In genomic region chr2:8681786-8682692, GRCh38 we compare ENCODE assay signal across 8 cellular contexts. TPM values are rescaled to one million over a fixed set of nuclear protein-coding genes. Genes with fewer than 3 reads are reported as not detected.
DNase-seq lines count a peak whose midpoint lies in the region; ATAC-seq and TF ChIP-seq lines count a peak whose summit lies in the region.

TSS of gene ID2 (plus strand) at chr2:8682056. CDS start at chr2:8682166, 110 bp downstream.

- peak within 1 kb of the TSS; percentile 62 for H2AFZ ChIP-seq in neuronal stem cell (ENCODE audit: low read length)

- H3K27ac Mint-ChIP-seq in activated naive CD4-positive, alpha-beta T cell treated with anti-CD3 and anti-CD28 coated beads for 36 hours = peak within 1 kb of the TSS; percentile 91

- peak; percentile 100 for DNase-seq in GM06990 (ENCODE audit: extremely low read depth, insufficient read length)
- DNase-seq in NCI-H1048 (lab: John Stamatoyannopoulos, UW) = peak; percentile 87
- DNase-seq in SK-N-MC (ENCODE audit: low read depth, low spot score) = no peak
- DNase-seq in activated naive CD4-positive, alpha-beta T cell treated with anti-CD3 and anti-CD28 coated beads for 36 hours = peak; percentile 98
- peak; percentile 98 for DNase-seq in foreskin melanocyte
- peak; percentile 98 for DNase-seq in neuronal stem cell (ENCODE audit: low spot score)

- no peak within 1 kb of the TSS for H3K4ac ChIP-seq in neuronal stem cell (ENCODE audit: low read length)

- H3K9me3 ChIP-seq in SK-N-MC (ENCODE audit: low read depth, low read length) = no peaks in the 10 kb centered on the region
- no peaks in the 10 kb centered on the region for H3K9me3 ChIP-seq in neuronal stem cell (replicated peaks in 1 of 2; ENCODE audit: control insufficient read depth in 2 of 2, insufficient read depth in 1 of 2, low read depth in 1 of 2, low read length in 2 of 2)
- H3K9me3 ChIP-seq in subcutaneous abdominal adipose tissue (ENCODE audit: control insufficient read depth in 5 of 5, low read length in 5 of 5) = no peaks in the 10 kb centered on the region

- peak within 1 kb of the TSS; percentile 73 for H3K4me3 ChIP-seq in GM06990 (replicated peaks; ENCODE audit: low read depth, low read length)
- H3K4me3 ChIP-seq in SK-N-MC = peak within 1 kb of the TSS; percentile 92
- peak within 1 kb of the TSS; percentile 66 to 88 for H3K4me3 ChIP-seq in neuronal stem cell (ENCODE audit: low read length in 2 of 2)
- peak within 1 kb of the TSS; percentile 97 to 99 (median 98) for H3K4me3 ChIP-seq in subcutaneous abdominal adipose tissue (ENCODE audit: low read depth in 1 of 5, low read length in 5 of 5)

- H3K79me1 ChIP-seq in neuronal stem cell (ENCODE audit: low read depth, low read length) = peaks cover 2% of the 10 kb centered on the region

- H4K8ac ChIP-seq in neuronal stem cell (ENCODE audit: low read depth, low read length) = no peak within 1 kb of the TSS

- peak; percentile 6 for TF ChIP-seq CTCF in GM06990 (IDR thresholded peaks at IDR 0.05; ENCODE audit: insufficient read depth, low read length, poor library complexity, severe bottlenecking)

- ATAC-seq in HG02571 (IDR thresholded peaks at IDR 0.05; ENCODE audit: unreplicated experiment) = peak; percentile 63

- H2BK120ac ChIP-seq in neuronal stem cell (ENCODE audit: low read depth, low read length) = no peak within 1 kb of the TSS

- H2BK5ac ChIP-seq in neuronal stem cell (ENCODE audit: low read length) = no peak within 1 kb of the TSS

- peaks cover 31% of the 10 kb centered on the region for H3K4me1 Mint-ChIP-seq in activated naive CD4-positive, alpha-beta T cell treated with anti-CD3 and anti-CD28 coated beads for 36 hours (ENCODE audit: low read depth)

- H2BK15ac ChIP-seq in neuronal stem cell (ENCODE audit: low read length) = peak within 1 kb of the TSS; percentile 32

- H4K91ac ChIP-seq in neuronal stem cell (ENCODE audit: low read depth, low read length, poor library complexity) = no peak within 1 kb of the TSS

- peak within 1 kb of the TSS; percentile 98 for H3K9ac ChIP-seq in SK-N-MC (ENCODE audit: insufficient read length)
- peak within 1 kb of the TSS; percentile 98 for H3K9ac ChIP-seq in neuronal stem cell (ENCODE audit: low read depth, low read length, poor library complexity)
- peak within 1 kb of the TSS; percentile 70 to 91 (median 87) for H3K9ac ChIP-seq in subcutaneous abdominal adipose tissue (ENCODE audit: low read length in 5 of 5)

- H3K27me3 Mint-ChIP-seq in activated naive CD4-positive, alpha-beta T cell treated with anti-CD3 and anti-CD28 coated beads for 36 hours (ENCODE audit: low read depth) = peaks cover 18% of the 10 kb centered on the region

- peak within 1 kb of the TSS; percentile 92 for H3K18ac ChIP-seq in neuronal stem cell (ENCODE audit: low read length)

- WGBS in neuronal stem cell (ENCODE audit: extremely low coverage in 2 of 2, insufficient read length in 2 of 2, insufficient replicate concordance in 1 of 2), 2 donors = no CpG with 5 or more reads among the region's 70 CpGs

- no peak within 1 kb of the TSS for H2AK5ac ChIP-seq in neuronal stem cell (ENCODE audit: low read depth, low read length)

- peak within 1 kb of the TSS; percentile 96 for H3K4me3 Mint-ChIP-seq in activated naive CD4-positive, alpha-beta T cell treated with anti-CD3 and anti-CD28 coated beads for 36 hours

- no peak within 1 kb of the TSS for H3K14ac ChIP-seq in neuronal stem cell (ENCODE audit: low read length)

- H3K36me3 ChIP-seq in GM06990 (ENCODE audit: control insufficient read depth, insufficient read depth, low read length) (no peaks in the 10 kb centered on the region), SK-N-MC (ENCODE audit: insufficient read depth, low read length) (peaks cover 28% of the 10 kb centered on the region), neuronal stem cell (replicated peaks in 1 of 2; ENCODE audit: control insufficient read depth in 2 of 2, insufficient read depth in 2 of 2, low read length in 2 of 2) (no peaks in the 10 kb centered on the region), subcutaneous abdominal adipose tissue (ENCODE audit: control insufficient read depth in 5 of 5, insufficient read depth in 5 of 5, low read length in 5 of 5) (no peaks in the 10 kb centered on the region)

- CTCF ChIA-PET in activated naive CD4-positive, alpha-beta T cell treated with anti-CD3 and anti-CD28 coated beads for 36 hours (lab: Charles Lee) = interaction anchor here (0.6 to 3.3 kb wide), 12 partner anchors 10 to 1256 kb away, joined by 3 to 15 read pairs (median 4); no protein-coding TSS in a partner anchor

- H3K4me1 ChIP-seq in neuronal stem cell (ENCODE audit: control insufficient read depth in 2 of 2, insufficient read depth in 1 of 2, low read depth in 1 of 2, low read length in 2 of 2) (peaks cover 14 to 35% of the 10 kb centered on the region in 2 donors), subcutaneous abdominal adipose tissue (ENCODE audit: control insufficient read depth in 5 of 5, insufficient read depth in 5 of 5, low read length in 5 of 5) (peaks cover 3 to 72% (median 57%) of the 10 kb centered on the region in 5 donors)

- H3K36me3 Mint-ChIP-seq in activated naive CD4-positive, alpha-beta T cell treated with anti-CD3 and anti-CD28 coated beads for 36 hours (ENCODE audit: low read depth) = peaks cover 23% of the 10 kb centered on the region

- H3K27me3 ChIP-seq in GM06990 (replicated peaks; ENCODE audit: control insufficient read depth, insufficient read depth, low read length) (no peaks in the 10 kb centered on the region; the same call in none of the 2 replicates), neuronal stem cell (ENCODE audit: control insufficient read depth in 3 of 3, insufficient read depth in 3 of 3, low read depth in 1 of 3, low read length in 3 of 3) (no peaks in the 10 kb centered on the region), subcutaneous abdominal adipose tissue (ENCODE audit: control insufficient read depth in 5 of 5, insufficient read depth in 4 of 5, low read length in 5 of 5) (no peaks in the 10 kb centered on the region)

- H3K4me2 ChIP-seq in neuronal stem cell (ENCODE audit: insufficient read depth, low read length, poor library complexity, severe bottlenecking) = peak within 1 kb of the TSS; percentile 92

- no peaks in the 10 kb centered on the region for H3K9me3 Mint-ChIP-seq in activated naive CD4-positive, alpha-beta T cell treated with anti-CD3 and anti-CD28 coated beads for 36 hours

- H3K27ac ChIP-seq in SK-N-MC (peak within 1 kb of the TSS; percentile 100), neuronal stem cell (replicated peaks; ENCODE audit: low read length) (peak within 1 kb of the TSS; percentile 74), subcutaneous abdominal adipose tissue (ENCODE audit: low read depth, low read length) (peak within 1 kb of the TSS; percentile 99)

- no peak within 1 kb of the TSS for H2BK12ac ChIP-seq in neuronal stem cell (ENCODE audit: low read length)

- peak within 1 kb of the TSS; percentile 99 for H3K23ac ChIP-seq in neuronal stem cell (ENCODE audit: low read depth, low read length, poor library complexity)

- intact Hi-C loops in activated naive CD4-positive, alpha-beta T cell treated with anti-CD3 and anti-CD28 coated beads for 36 hours (cut with micrococcal nuclease) = loop anchor here (1.0 to 5.0 kb wide), 18 partner anchors 122 to 1845 kb away; partner anchors contain the start of genes CPSF3, ITGB1BP1 and RRM2

RNA-seq across cellular contexts. Expression of gene ID2, which starts in this region (rescaled TPM):
- 10 to 100 TPM; 73.9 to 81.9 TPM for total RNA-seq in activated naive CD4-positive, alpha-beta T cell treated with anti-CD3 and anti-CD28 coated beads for 36 hours
- polyA plus RNA-seq in neuronal stem cell (2013, experiment 1 of 2) = 252 TPM
- 263 TPM for polyA plus RNA-seq in neuronal stem cell (2013, experiment 2 of 2)
